In the genomic region with DNA sequence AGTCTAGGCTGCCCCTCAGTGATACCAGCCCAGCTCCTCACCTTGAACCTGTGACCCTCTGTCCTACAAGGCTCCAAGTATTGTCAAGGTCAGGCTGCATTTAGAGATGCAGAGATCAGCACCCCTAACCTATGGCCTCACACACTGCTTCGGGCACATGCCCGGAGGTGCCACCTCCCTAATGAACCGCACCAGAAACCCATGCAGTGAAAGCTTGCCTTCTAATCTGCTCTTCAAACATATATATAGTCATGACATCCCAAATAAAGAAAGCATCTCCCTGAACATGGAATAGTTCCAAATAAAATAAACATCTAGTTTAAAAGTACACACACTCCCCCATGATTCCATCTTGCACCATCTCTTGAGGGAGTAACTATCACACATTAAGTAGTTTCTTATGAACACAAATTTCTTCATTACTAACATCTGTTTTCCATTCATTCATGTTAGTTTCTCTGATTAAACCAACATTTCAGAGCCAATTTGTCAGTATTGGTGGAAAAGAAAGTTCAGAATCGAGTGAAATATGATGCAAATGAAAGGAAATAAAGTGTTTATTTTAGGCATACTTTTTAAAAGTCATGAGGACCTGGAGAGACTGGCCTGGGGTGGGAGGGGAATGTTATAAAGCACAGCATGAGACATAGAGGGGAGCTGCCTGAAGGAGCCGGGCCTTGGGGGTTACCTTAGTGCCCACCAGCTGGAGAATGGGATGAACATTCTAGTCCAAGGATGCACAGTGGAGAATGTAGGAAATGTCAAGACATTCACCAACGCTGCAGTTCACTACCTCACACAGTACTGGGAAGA, we compare ENCODE assay signal across 15 cellular contexts. TPM values are rescaled to one million over a fixed set of nuclear protein-coding genes. Genes with fewer than 3 reads are reported as not detected.
DNase-seq lines count a peak whose midpoint lies in the region; ATAC-seq and TF ChIP-seq lines count a peak whose summit lies in the region.
"Had no signal": no experiment of that assay in that cellular context is flagged by ENCODE, and none has a peak within 500 bp of the region (broad histone marks: within the 10 kb centered on the region; RNA-seq: fewer than 3 reads in every experiment).

No MANE protein-coding gene starts in this region.

- peaks cover 47% of the 10 kb centered on the region for H3K4me1 Mint-ChIP-seq in osteocyte (ENCODE audit: unreplicated experiment)
- H3K4me1 Mint-ChIP-seq in activated T-cell treated with anti-CD3 and anti-CD28 coated beads, Interleukin-2, amount 50 U/mL, for 72 hours (ENCODE audit: low read depth): no peaks in the 10 kb centered on the region
- H3K4me1 Mint-ChIP-seq: central memory CD8-positive, alpha-beta T cell had no signal

- peak overlapping the region; percentile 94 for H3K27ac Mint-ChIP-seq in osteocyte (ENCODE audit: unreplicated experiment)
- H3K27ac Mint-ChIP-seq in activated T-cell treated with anti-CD3 and anti-CD28 coated beads, Interleukin-2, amount 50 U/mL, for 72 hours: no peak overlapping the region
- H3K27ac Mint-ChIP-seq: WTC11 had no signal

- TF ChIP-seq CTCF in AG10803 (conservative IDR thresholded peaks at IDR 0.05; ENCODE audit: low read length) (no peak), fibroblast of pulmonary artery (IDR thresholded peaks at IDR 0.05; ENCODE audit: low read length, missing control alignments) (no peak), osteocyte (IDR thresholded peaks at IDR 0.05) (no peak)

- no peaks in the 10 kb centered on the region for H3K27me3 Mint-ChIP-seq in osteocyte (ENCODE audit: unreplicated experiment)
- no peaks in the 10 kb centered on the region for H3K27me3 Mint-ChIP-seq in activated T-cell treated with anti-CD3 and anti-CD28 coated beads, Interleukin-2, amount 50 U/mL, for 72 hours (ENCODE audit: low read depth)
- H3K27me3 Mint-ChIP-seq: central memory CD8-positive, alpha-beta T cell had no signal

- DNase-seq in AG10803 (ENCODE audit: low read depth) (peak; percentile 72), amniotic epithelial cell (ENCODE audit: low read depth) (peak; percentile 59), fibroblast of pulmonary artery (ENCODE audit: low read depth) (peak; percentile 68), osteocyte (ENCODE audit: extremely low spot score, unreplicated experiment) (no peak), SIG-M5 (lab: John Stamatoyannopoulos, UW) (no peak)
- DNase-seq in activated T-cell treated with anti-CD3 and anti-CD28 coated beads, Interleukin-2, amount 50 U/mL, for 72 hours: no peak
- DNase-seq: GOT3; lower lobe of right lung; stimulated activated CD4-positive, alpha-beta T cell treated with anti-CD3 and anti-CD28 coated beads, Interleukin-2, amount 100 ng/mL, for 24 hours; thyroid gland had no signal

- H3K36me3 Mint-ChIP-seq in osteocyte (ENCODE audit: unreplicated experiment): peaks cover 49% of the 10 kb centered on the region
- H3K36me3 Mint-ChIP-seq in activated T-cell treated with anti-CD3 and anti-CD28 coated beads, Interleukin-2, amount 50 U/mL, for 72 hours (ENCODE audit: insufficient read depth in 2 of 2): peaks cover 9 to 11% of the 10 kb centered on the region in 2 donors

- peaks cover 41% of the 10 kb centered on the region for H3K9me3 Mint-ChIP-seq in osteocyte (ENCODE audit: unreplicated experiment)
- peaks cover 10 to 13% of the 10 kb centered on the region in 2 donors for H3K9me3 Mint-ChIP-seq in activated T-cell treated with anti-CD3 and anti-CD28 coated beads, Interleukin-2, amount 50 U/mL, for 72 hours

- H3K4me3 ChIP-seq in AG10803 (ENCODE audit: low read length) (no peak overlapping the region), fibroblast of pulmonary artery (replicated peaks; ENCODE audit: low read depth, low read length) (no peak overlapping the region)
- H3K4me3 ChIP-seq: BLaER1, lower lobe of right lung, thyroid gland had no signal

- no peak for ATAC-seq in activated CD4-positive, CD25-positive, alpha-beta regulatory T cell treated with anti-CD3 and anti-CD28 coated beads, Interleukin-2, amount 50 U/mL, for 24 hours
- no peak for ATAC-seq in GM21619 (IDR thresholded peaks at IDR 0.05; ENCODE audit: unreplicated experiment)
- ATAC-seq in activated T-cell treated with anti-CD3 and anti-CD28 coated beads, Interleukin-2, amount 50 U/mL, for 72 hours (replicated peaks in 1 of 2): no peak
- ATAC-seq: lower lobe of right lung, WTC11 had no signal

- H3K4me3 Mint-ChIP-seq in osteocyte (ENCODE audit: unreplicated experiment): peak overlapping the region; percentile 34
- H3K4me3 Mint-ChIP-seq in activated T-cell treated with anti-CD3 and anti-CD28 coated beads, Interleukin-2, amount 50 U/mL, for 72 hours: no peak overlapping the region
- H3K4me3 Mint-ChIP-seq: central memory CD8-positive, alpha-beta T cell; WTC11 had no signal

RNA-seq across cellular contexts. Expression of a gene that starts 19.2 kb away (rescaled TPM):
- 25.5 and 31.2 TPM in 2 replicates for total RNA-seq in osteocyte
- not detected for total RNA-seq in activated T-cell treated with anti-CD3 and anti-CD28 coated beads, Interleukin-2, amount 50 U/mL, for 72 hours

Comparison
In these comparisons a context has a peak if more than half of its experiments do, and no peak if none do; other contexts are left out.
1. DNase-seq: peak in AG10803 (single experiment), amniotic epithelial cell (single experiment) and fibroblast of pulmonary artery (single experiment); none in osteocyte (single experiment), SIG-M5 (single experiment) and activated T-cell treated with anti-CD3 and anti-CD28 coated beads, Interleukin-2, amount 50 U/mL, for 72 hours (0 of 2).
2. RNA of a gene that starts 19.2 kb away (total RNA-seq): 25.5 to 31.2 TPM in osteocyte; not detected in activated T-cell treated with anti-CD3 and anti-CD28 coated beads, Interleukin-2, amount 50 U/mL, for 72 hours; every median in the first group is over 10 times any median in the second.